12 cellular contexts compared by ENCODE assay signal in genomic region chr17:61396586-61397085, GRCh38. TPM values are rescaled to one million over a fixed set of nuclear protein-coding genes. Genes with fewer than 3 reads are reported as not detected.
DNase-seq lines count a peak whose midpoint lies in the region; ATAC-seq and TF ChIP-seq lines count a peak whose summit lies in the region.
"Had no signal": no experiment of that assay in that cellular context is flagged by ENCODE, and none has a peak within 500 bp of the region (broad histone marks: within the 10 kb centered on the region; RNA-seq: fewer than 3 reads in every experiment).

No MANE protein-coding gene starts in this region.

- no peak for DNase-seq in chondrocyte (ENCODE audit: low spot score)
- DNase-seq in left lung, result peak in 1 of 2 donors; percentile 80
- DNase-seq in activated CD4-positive, CD25-positive, alpha-beta regulatory T cell treated with anti-CD3 and anti-CD28 coated beads, Interleukin-2, amount 50 U/mL, for 72 hours, result no peak
- no peak for DNase-seq in T-cell
- DNase-seq: activated effector memory CD4-positive, alpha-beta T cell treated with anti-CD3 and anti-CD28 coated beads, Interleukin-2, amount 50 U/mL, for 16 hours; C1 segment of cervical spinal cord; effector memory CD8-positive, alpha-beta T cell had no signal

- peaks cover 22% of the 10 kb centered on the region for H3K4me1 Mint-ChIP-seq in chondrocyte (ENCODE audit: low read depth)
- H3K4me1 Mint-ChIP-seq in T-cell, result peaks cover 25 to 32% (median 26%) of the 10 kb centered on the region in 3 donors

- H3K9me3 ChIP-seq in ES-I3 (ENCODE audit: control insufficient read depth, insufficient read depth, low read length), result no peaks in the 10 kb centered on the region; the same call in 1 of the 2 replicates
- H3K9me3 ChIP-seq in left lung, result no peaks in the 10 kb centered on the region
- no peaks in the 10 kb centered on the region for H3K9me3 ChIP-seq in skeletal muscle tissue (ENCODE audit: control insufficient read depth in 3 of 3, low read length in 3 of 3)

- H3K36me3 Mint-ChIP-seq in chondrocyte (ENCODE audit: low read depth) (no peaks in the 10 kb centered on the region), T-cell (peaks cover 9% of the 10 kb centered on the region)

- TF ChIP-seq CTCF in chondrocyte (IDR thresholded peaks at IDR 0.05) (no peak), left lung (IDR thresholded peaks at IDR 0.05) (no peak)

- H3K27me3 ChIP-seq in left lung, result peaks cover 45 to 78% of the 10 kb centered on the region in 2 donors
- peaks cover 47 to 52% (median 52%) of the 10 kb centered on the region in 3 donors for H3K27me3 ChIP-seq in skeletal muscle tissue (ENCODE audit: control insufficient read depth in 3 of 3, insufficient read depth in 3 of 3, low read length in 3 of 3)

- ATAC-seq in left lung (no peak), HG02981 (IDR thresholded peaks at IDR 0.05; ENCODE audit: unreplicated experiment) (no peak), GM21737 (IDR thresholded peaks at IDR 0.05; ENCODE audit: unreplicated experiment) (no peak), T-cell (replicated peaks in 1 of 4) (no peak)
- ATAC-seq: effector memory CD8-positive, alpha-beta T cell had no signal

- peak overlapping the region; percentile 28 for H3K4me3 Mint-ChIP-seq in chondrocyte (ENCODE audit: unreplicated experiment)
- no peak overlapping the region for H3K4me3 Mint-ChIP-seq in T-cell
- H3K4me3 Mint-ChIP-seq: effector memory CD8-positive, alpha-beta T cell had no signal

- H3K36me3 ChIP-seq in ES-I3 (ENCODE audit: insufficient read depth, low read length), result no peaks in the 10 kb centered on the region
- no peaks in the 10 kb centered on the region for H3K36me3 ChIP-seq in left lung
- H3K36me3 ChIP-seq in skeletal muscle tissue (ENCODE audit: control insufficient read depth in 3 of 3, insufficient read depth in 3 of 3, low read length in 3 of 3), result peaks cover 0 to 2% (median 0%) of the 10 kb centered on the region in 3 donors

- peak overlapping the region; percentile 37 to 53 for H3K4me3 ChIP-seq in left lung
- H3K4me3 ChIP-seq in skeletal muscle tissue (ENCODE audit: low read length in 3 of 3), result peak overlapping the region in 2 of 3 donors; percentile 49 to 56

- H3K4me1 ChIP-seq in ES-I3 (ENCODE audit: insufficient read depth, low read length) (peaks cover 11% of the 10 kb centered on the region), left lung (peaks cover 7 to 45% of the 10 kb centered on the region in 2 donors), skeletal muscle tissue (ENCODE audit: control insufficient read depth in 3 of 3, insufficient read depth in 3 of 3, low read length in 3 of 3) (peaks cover 14 to 28% (median 27%) of the 10 kb centered on the region in 3 donors)

- CTCF ChIA-PET in T-cell (lab: Charles Lee), result no interaction called here

- H3K9ac ChIP-seq in ES-I3 (ENCODE audit: low read depth, low read length) (peak overlapping the region; percentile 36; the same call in 1 of the 2 replicates), skeletal muscle tissue (ENCODE audit: low read depth in 1 of 3, low read length in 3 of 3) (peak overlapping the region in 2 of 3 donors; percentile 45 to 76)

- H3K27ac Mint-ChIP-seq in chondrocyte (ENCODE audit: unreplicated experiment), result no peak overlapping the region
- H3K27ac Mint-ChIP-seq in T-cell, result no peak overlapping the region
- H3K27ac Mint-ChIP-seq: effector memory CD8-positive, alpha-beta T cell had no signal

- H3K27ac ChIP-seq in left lung, result peak overlapping the region; percentile 89 to 94
- peak overlapping the region; percentile 74 for H3K27ac ChIP-seq in skeletal muscle tissue (ENCODE audit: low read depth, low read length)

- POLR2A ChIA-PET in T-cell (lab: Charles Lee), result no interaction called here

- H3K27me3 Mint-ChIP-seq in chondrocyte (ENCODE audit: low read depth) (peaks cover 8% of the 10 kb centered on the region), T-cell (peaks cover 24 to 47% of the 10 kb centered on the region in 2 donors)

- H3K9me3 Mint-ChIP-seq in chondrocyte (ENCODE audit: low read depth) (no peaks in the 10 kb centered on the region), T-cell (no peaks in the 10 kb centered on the region)
- H3K9me3 Mint-ChIP-seq: effector memory CD8-positive, alpha-beta T cell had no signal

- intact Hi-C loops in left lung (cut with DNase I), result loop anchor here in 1 of 2 donors (10.0 kb wide), 1 partner anchor 392 kb away; no protein-coding TSS in a partner anchor

RNA-seq across cellular contexts. Expression of gene TBX2, which starts 3.0 kb away (rescaled TPM):
- total RNA-seq in chondrocyte (2.0 to 8.6 TPM (median 8.4 TPM) in 3 replicates), left lung (100 to 1,000 TPM; 104 to 119 TPM), skeletal muscle tissue (5.2 TPM), T-cell (under 1 TPM in 3 of 5 donors, not detected in 2; 0.26 to 0.82 (median 0.32) TPM)
- total RNA-seq: OCI-LY7 had no signal

RNA-seq across cellular contexts. Expression of gene TBX4, which starts 55.6 kb away (rescaled TPM):
- total RNA-seq in chondrocyte (not detected in 3 replicates), left lung (10 to 100 TPM; 21.2 to 29.3 TPM), skeletal muscle tissue (8.4 TPM), T-cell (not detected)
- total RNA-seq: OCI-LY7 had no signal

Comparison
In these comparisons a context has a peak if more than half of its experiments do, and no peak if none do; other contexts are left out.
1. RNA of gene TBX2, which starts 3.0 kb away (total RNA-seq): 104 to 119 TPM in left lung; 2.0 to 8.6 TPM in chondrocyte, 5.2 TPM in skeletal muscle tissue (single experiment) and 0.26 to 0.82 TPM in T-cell; every median in the first group is over 10 times any median in the second.